In genomic region chr7:30321089-30321991, GRCh38 we compare ENCODE assay signal across 8 cellular contexts. TPM values are rescaled to one million over a fixed set of nuclear protein-coding genes. Genes with fewer than 3 reads are reported as not detected.
DNase-seq lines count a peak whose midpoint lies in the region; ATAC-seq, FAIRE-seq and TF ChIP-seq lines count a peak whose summit lies in the region.

No MANE protein-coding gene starts in this region.

- H2BK15ac ChIP-seq in H1 (ENCODE audit: low read length): no peak overlapping the region

- 58% methylated on average over 8 of the region's 8 CpGs; no CpG with 5 or more reads in 1 of the 2 experiments for WGBS in H1 (ENCODE audit: extremely low coverage in 1 of 2, insufficient coverage in 1 of 2, insufficient read length in 1 of 2, insufficient replicate concordance in 2 of 2, low coverage in 1 of 2, low lambda C conversion rate in 2 of 2, missing lambda C conversion rate in 1 of 2), 2 experiments

- peak overlapping the region in 2 of 4 experiments; percentile 6 to 34; a peak in 1 of 7 replicates for H3K9ac ChIP-seq in H1 (replicated peaks in 1 of 4; ENCODE audit: extremely low read depth in 1 of 4, low read depth in 3 of 4, low read length in 3 of 4)

- H3K4me3 ChIP-seq in H1 (ENCODE audit: extremely low read depth in 1 of 4, insufficient read depth in 2 of 4, low read depth in 3 of 4, low read length in 4 of 4): peak overlapping the region in 1 of 4 experiments; percentile 40; a peak in 4 of 8 replicates

- H2AK5ac ChIP-seq in H1 (ENCODE audit: low read depth, low read length): no peak overlapping the region

- no peak overlapping the region; the same call in 1 of the 2 replicates for H2BK12ac ChIP-seq in H1 (ENCODE audit: low read depth, low read length)

- H2AFZ ChIP-seq in H1 (ENCODE audit: low read length): no peak overlapping the region

- peak; percentile 7 for DNase-seq in GM03348 (ENCODE audit: low spot score)
- peak; percentile 66 for DNase-seq in NCI-H69 (lab: John Stamatoyannopoulos, UW)
- no peak for DNase-seq in H1 (ENCODE audit: low read depth in 1 of 2, low spot score in 2 of 2)
- DNase-seq in retina: peak; percentile 12
- no peak for DNase-seq in GDM1 (lab: John Stamatoyannopoulos, UW)
- no peak for DNase-seq in effector CD8-positive, alpha-beta T cell (lab: John Stamatoyannopoulos, UW)
- DNase-seq in T-helper 9 cell: no peak

- no peak overlapping the region for H4K8ac ChIP-seq in H1 (ENCODE audit: extremely low read depth, insufficient read depth, low read length)

- no peak for ATAC-seq in GM18870 (IDR thresholded peaks at IDR 0.05; ENCODE audit: unreplicated experiment)

- CTCF ChIA-PET in H1 (lab: Charles Lee; ENCODE audit: partially characterized antibody): interaction anchor here (0.6 to 1.2 kb wide), 2 partner anchors 28 to 45 kb away, joined by 3 read pairs; no protein-coding TSS in a partner anchor

- peak overlapping the region; percentile 3; the same call in 1 of the 2 replicates for H3K18ac ChIP-seq in H1 (ENCODE audit: extremely low read depth, low read length)

- peaks cover 0 to 3% (median 0%) of the 10 kb centered on the region in 4 experiments; a peak in 1 of 8 replicates for H3K36me3 ChIP-seq in H1 (ENCODE audit: control insufficient read depth in 2 of 4, insufficient read depth in 4 of 4, low read length in 3 of 4)

- H3K4me2 ChIP-seq in H1 (ENCODE audit: insufficient read depth in 1 of 2, low read depth in 2 of 2, low read length in 2 of 2): peak overlapping the region; percentile 42 to 67

- H3K4ac ChIP-seq in H1 (replicated peaks; ENCODE audit: insufficient read length, low read depth, low read length): no peak overlapping the region

- H4K91ac ChIP-seq in H1 (replicated peaks; ENCODE audit: insufficient read length, low read length): no peak overlapping the region

- 0 out of 2 replicates have a peak overlapping the region, but pooled peaks have one; percentile 18 for H2BK5ac ChIP-seq in H1 (ENCODE audit: low read depth, low read length)

- no peaks in the 10 kb centered on the region; the same call in 1 of the 2 replicates for H3K79me1 ChIP-seq in H1 (ENCODE audit: low read depth, low read length)

- no peak overlapping the region for H2BK120ac ChIP-seq in H1 (replicated peaks; ENCODE audit: low read depth, low read length)

- H3K9me3 ChIP-seq in H1 (ENCODE audit: insufficient read depth in 2 of 2, low read depth in 1 of 2, low read length in 1 of 2): no peaks in the 10 kb centered on the region

- H2BK20ac ChIP-seq in H1 (ENCODE audit: low read length): 0 out of 2 replicates have a peak overlapping the region, but pooled peaks have one; percentile 11

- H3K79me2 ChIP-seq in H1 (ENCODE audit: control insufficient read depth in 1 of 2, insufficient read depth in 2 of 2, low read length in 2 of 2): peaks cover 0 to 83% of the 10 kb centered on the region in 2 experiments; a peak in 3 of 4 replicates

- no peak overlapping the region for H4K5ac ChIP-seq in H1 (ENCODE audit: insufficient read length, low read depth, low read length)

- peak; percentile 28 for FAIRE-seq in H1 (lab: Jason Lieb, UNC)

- H4K20me1 ChIP-seq in H1 (replicated peaks in 1 of 2; ENCODE audit: control insufficient read depth in 1 of 2, insufficient read depth in 2 of 2, low read length in 2 of 2): no peaks in the 10 kb centered on the region

- H3K27ac ChIP-seq in H1 (ENCODE audit: low read depth, low read length): peak overlapping the region; percentile 39; the same call in 1 of the 2 replicates

- TF ChIP-seq RAD21 in H1 (IDR thresholded peaks at IDR 0.05 in 1 of 2, conservative IDR thresholded peaks at IDR 0.05 in 1 of 2; ENCODE audit: low read depth in 2 of 2, low read length in 2 of 2): no peak

- no peak for TF ChIP-seq CTCF in H1 (IDR thresholded peaks at IDR 0.05; ENCODE audit: control extremely low read depth in 1 of 3, insufficient read depth in 1 of 3, low read depth in 1 of 3, low read length in 3 of 3)

- POLR2A ChIA-PET in H1 (lab: Charles Lee; ENCODE audit: partially characterized antibody): no interaction called here

- no peak overlapping the region for H3K56ac ChIP-seq in H1 (replicated peaks; ENCODE audit: insufficient read length, low read depth, low read length)

- H3K14ac ChIP-seq in H1 (ENCODE audit: insufficient read length): no peak overlapping the region

- no peak for TF ChIP-seq EP300 in H1 (IDR thresholded peaks at IDR 0.05; ENCODE audit: borderline replicate concordance in 1 of 2, low read depth in 2 of 2, low read length in 2 of 2)

- no peaks in the 10 kb centered on the region for H3K27me3 ChIP-seq in H1 (replicated peaks in 1 of 4; ENCODE audit: control insufficient read depth in 3 of 4, extremely low read depth in 1 of 4, insufficient read depth in 3 of 4, low read length in 3 of 4)

- TF ChIP-seq POLR2A in H1 (IDR thresholded peaks at IDR 0.05; ENCODE audit: control extremely low read depth in 1 of 2, low read depth in 2 of 2, low read length in 2 of 2): no peak

- peaks cover 4 to 23% (median 11%) of the 10 kb centered on the region in 4 experiments; a peak in 5 of 7 replicates for H3K4me1 ChIP-seq in H1 (replicated peaks in 1 of 4; ENCODE audit: control insufficient read depth in 3 of 4, insufficient read depth in 4 of 4, low read length in 3 of 4)

- H3K23me2 ChIP-seq in H1 (ENCODE audit: low read depth, low read length): no peaks in the 10 kb centered on the region

- H3K23ac ChIP-seq in H1 (ENCODE audit: insufficient read length): no peak overlapping the region

TF ChIP-seq in H1, 55 proteins besides CTCF, POLR2A, EP300 and RAD21:
- TF ChIP-seq NANOG (IDR thresholded peaks at IDR 0.05; ENCODE audit: insufficient read depth, low read depth, low read length, poor library complexity, severe bottlenecking): no peak
- no peak for TF ChIP-seq CBX5 (IDR thresholded peaks at IDR 0.05; ENCODE audit: low read depth, low read length)
- TF ChIP-seq KDM1A (IDR thresholded peaks at IDR 0.05; ENCODE audit: borderline replicate concordance, low read length): no peak
- no peak for TF ChIP-seq BRCA1 (IDR thresholded peaks at IDR 0.05; ENCODE audit: low read depth, low read length)
- no peak for TF ChIP-seq SIX5 (IDR thresholded peaks at IDR 0.05; ENCODE audit: low read depth, low read length)
- TF ChIP-seq ATF3 (IDR thresholded peaks at IDR 0.05; ENCODE audit: insufficient read depth, low read depth, low read length): no peak
- TF ChIP-seq RXRA (IDR thresholded peaks at IDR 0.05; ENCODE audit: insufficient read depth, low read depth, low read length): no peak
- no peak for TF ChIP-seq HDAC2 (IDR thresholded peaks at IDR 0.05; ENCODE audit: borderline replicate concordance in 1 of 2, low read depth in 2 of 2, low read length in 2 of 2)
- no peak for TF ChIP-seq TCF12 (IDR thresholded peaks at IDR 0.05; ENCODE audit: low read depth, low read length)
- TF ChIP-seq USF2 (IDR thresholded peaks at IDR 0.05; ENCODE audit: low read length): no peak
- no peak for TF ChIP-seq SUZ12 (IDR thresholded peaks at IDR 0.05; ENCODE audit: low read length)
- no peak for TF ChIP-seq RFX5 (IDR thresholded peaks at IDR 0.05; ENCODE audit: borderline replicate concordance, low read depth, low read length)
- no peak for TF ChIP-seq SIRT6 (IDR thresholded peaks at IDR 0.05; ENCODE audit: low read length)
- no peak for TF ChIP-seq PHF8 (conservative IDR thresholded peaks at IDR 0.05; ENCODE audit: low read depth, low read length)
- TF ChIP-seq CHD1 (IDR thresholded peaks at IDR 0.05; ENCODE audit: low read depth, low read length): no peak
- no peak for TF ChIP-seq ASH2L (IDR thresholded peaks at IDR 0.05; ENCODE audit: low read length)
- TF ChIP-seq JUN (IDR thresholded peaks at IDR 0.05; ENCODE audit: low read depth, low read length): no peak
- TF ChIP-seq POU5F1 (IDR thresholded peaks at IDR 0.05; ENCODE audit: low read depth, low read length): no peak

RNA-seq across cellular contexts. Expression of gene ZNRF2, which starts 36.9 kb away (rescaled TPM):
- 16.2 and 17.7 TPM in 2 replicates for total RNA-seq in H1 (2021; fragmentation: NEBNext Ultra II Directional; extraction: Animal tissue kit (Norgen Biotek cat#: 25700))
- polyA plus RNA-seq in H1 (2011; rRNA removed): 2.9 TPM in 2 replicates
- 5.5 TPM for polyA plus RNA-seq in H1 (2011; cell fraction: cytosol; rRNA removed)
- polyA plus RNA-seq in H1 (2011; cell fraction: nucleus; rRNA removed): 5.0 TPM
- 3.9 to 7.0 TPM (median 4.0 TPM) in 4 replicates for polyA plus RNA-seq in H1 (2012, experiment 1 of 2)
- polyA plus RNA-seq in H1 (2012, experiment 2 of 2): 3.4 TPM
- 6.9 TPM for polyA plus RNA-seq in H1 (2013, experiment 1 of 2)
- 6.9 TPM for polyA plus RNA-seq in H1 (2013, experiment 2 of 2)
- polyA minus RNA-seq in H1 (2011; rRNA and poly(A)+ RNA removed): 4.8 and 8.9 TPM in 2 replicates
- polyA minus RNA-seq in H1 (2011; cell fraction: cytosol; rRNA and poly(A)+ RNA removed): 12.4 TPM
- 36.5 TPM for polyA minus RNA-seq in H1 (2011; cell fraction: nucleus; rRNA and poly(A)+ RNA removed)

Comparison
In these comparisons a context has a peak if more than half of its experiments do, and no peak if none do; other contexts are left out.
1. DNase-seq: peak in GM03348 (single experiment), NCI-H69 (single experiment) and retina (single experiment); none in H1 (0 of 2), GDM1 (single experiment), effector CD8-positive, alpha-beta T cell (single experiment) and T-helper 9 cell (single experiment).